In the genomic region with DNA sequence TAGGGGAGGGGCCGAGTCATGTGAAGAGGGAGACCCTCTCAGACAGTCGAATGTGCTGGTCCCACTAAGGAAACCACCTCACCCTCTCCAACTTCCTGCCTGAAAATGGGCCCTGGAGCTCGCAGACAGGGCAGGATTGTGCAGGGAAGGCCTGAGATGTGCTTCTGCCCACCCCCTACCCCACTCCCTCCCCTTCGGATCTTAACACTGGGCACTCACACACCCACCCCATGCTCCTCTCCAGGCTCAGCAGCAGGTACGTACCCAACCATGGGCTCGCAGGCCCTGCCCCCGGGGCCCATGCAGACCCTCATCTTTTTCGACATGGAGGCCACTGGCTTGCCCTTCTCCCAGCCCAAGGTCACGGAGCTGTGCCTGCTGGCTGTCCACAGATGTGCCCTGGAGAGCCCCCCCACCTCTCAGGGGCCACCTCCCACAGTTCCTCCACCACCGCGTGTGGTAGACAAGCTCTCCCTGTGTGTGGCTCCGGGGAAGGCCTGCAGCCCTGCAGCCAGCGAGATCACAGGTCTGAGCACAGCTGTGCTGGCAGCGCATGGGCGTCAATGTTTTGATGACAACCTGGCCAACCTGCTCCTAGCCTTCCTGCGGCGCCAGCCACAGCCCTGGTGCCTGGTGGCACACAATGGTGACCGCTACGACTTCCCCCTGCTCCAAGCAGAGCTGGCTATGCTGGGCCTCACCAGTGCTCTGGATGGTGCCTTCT, we compare ENCODE assay signal across 7 cellular contexts. TPM values are rescaled to one million over a fixed set of nuclear protein-coding genes. Genes with fewer than 3 reads are reported as not detected.
DNase-seq lines count a peak whose midpoint lies in the region; ATAC-seq and TF ChIP-seq lines count a peak whose summit lies in the region.

No MANE protein-coding gene starts in this region.

- H3K9me3 Mint-ChIP-seq in activated naive CD4-positive, alpha-beta T cell treated with anti-CD3 and anti-CD28 coated beads for 36 hours = no peaks in the 10 kb centered on the region

- CTCF ChIA-PET in activated naive CD4-positive, alpha-beta T cell treated with anti-CD3 and anti-CD28 coated beads for 36 hours (lab: Charles Lee) = interaction anchor here (0.7 to 1.7 kb wide), 3 partner anchors 83 to 221 kb away, joined by 3 to 4 read pairs (median 3); no protein-coding TSS in a partner anchor

- DNase-seq in activated naive CD4-positive, alpha-beta T cell treated with anti-CD3 and anti-CD28 coated beads for 36 hours = peak; percentile 47
- DNase-seq in heart left ventricle (peak in 2 of 5 donors; percentile 42 to 48), gastrocnemius medialis (peak; percentile 32 to 54), mesenteric fat pad (ENCODE audit: low spot score) (no peak)

- TF ChIP-seq CTCF in heart left ventricle (IDR thresholded peaks at IDR 0.05) = no peak
- no peak for TF ChIP-seq CTCF in gastrocnemius medialis (IDR thresholded peaks at IDR 0.05 in 4 of 5, conservative IDR thresholded peaks at IDR 0.05 in 1 of 5)

- H3K27me3 ChIP-seq in heart left ventricle (no peaks in the 10 kb centered on the region), gastrocnemius medialis (no peaks in the 10 kb centered on the region)

- H3K36me3 ChIP-seq in heart left ventricle (peaks cover 0 to 48% (median 22%) of the 10 kb centered on the region in 9 donors), gastrocnemius medialis (peaks cover 0 to 14% of the 10 kb centered on the region in 2 donors)

- ATAC-seq in HG03571 (IDR thresholded peaks at IDR 0.05; ENCODE audit: unreplicated experiment) (peak; percentile 2), heart left ventricle (peak in 2 of 4 donors; percentile 5 to 8), gastrocnemius medialis (peak; percentile 6 to 16), HG02973 (IDR thresholded peaks at IDR 0.05; ENCODE audit: unreplicated experiment) (no peak)

- H3K27ac ChIP-seq in heart left ventricle (peak overlapping the region; percentile 92 to 100 (median 99)), gastrocnemius medialis (peak overlapping the region; percentile 99 to 100 (median 100))

- TF ChIP-seq POLR2A in GM19193 (IDR thresholded peaks at IDR 0.05; ENCODE audit: extremely low read depth, insufficient read depth, insufficient read length) (peak; percentile 6), heart left ventricle (IDR thresholded peaks at IDR 0.05) (no peak), gastrocnemius medialis (IDR thresholded peaks at IDR 0.05) (peak in 1 of 2 donors; percentile 0)

- intact Hi-C loops in activated naive CD4-positive, alpha-beta T cell treated with anti-CD3 and anti-CD28 coated beads for 36 hours (cut with micrococcal nuclease) = loop anchor here (1.0 kb wide), 2 partner anchors 41 to 82 kb away; no protein-coding TSS in a partner anchor
- intact Hi-C loops in heart left ventricle (cut with DNase I) (loop anchor here in 6 of 10 donors (5.0 to 10.0 kb wide), 3 partner anchors 36 to 168 kb away; a partner anchor contains a TSS), gastrocnemius medialis (cut with DNase I; ENCODE audit: low total_unique reads) (loop anchor here (1.0 to 5.0 kb wide), 4 partner anchors 37 to 221 kb away; a partner anchor contains a TSS)

- H3K4me3 Mint-ChIP-seq in activated naive CD4-positive, alpha-beta T cell treated with anti-CD3 and anti-CD28 coated beads for 36 hours = peak overlapping the region; percentile 93

- peaks cover 50% of the 10 kb centered on the region for H3K4me1 Mint-ChIP-seq in activated naive CD4-positive, alpha-beta T cell treated with anti-CD3 and anti-CD28 coated beads for 36 hours (ENCODE audit: low read depth)

- peaks cover 42% of the 10 kb centered on the region for H3K36me3 Mint-ChIP-seq in activated naive CD4-positive, alpha-beta T cell treated with anti-CD3 and anti-CD28 coated beads for 36 hours (ENCODE audit: low read depth)

- H3K4me3 ChIP-seq in heart left ventricle (peak overlapping the region; percentile 24 to 84 (median 62)), gastrocnemius medialis (peak overlapping the region; percentile 56 to 76 (median 70))

- H3K9me3 ChIP-seq in heart left ventricle (no peaks in the 10 kb centered on the region), gastrocnemius medialis (no peaks in the 10 kb centered on the region)

- no peaks in the 10 kb centered on the region for H3K27me3 Mint-ChIP-seq in activated naive CD4-positive, alpha-beta T cell treated with anti-CD3 and anti-CD28 coated beads for 36 hours (ENCODE audit: low read depth)

- 29 to 48% (median 39%) methylated on average over 9 to 19 of the region's 19 CpGs for WGBS in heart left ventricle, 4 donors

- peak overlapping the region; percentile 94 for H3K27ac Mint-ChIP-seq in activated naive CD4-positive, alpha-beta T cell treated with anti-CD3 and anti-CD28 coated beads for 36 hours

- in situ Hi-C loops in gastrocnemius medialis (cut with MboI; ENCODE audit: low sequenced_read_pairs in 4 of 4) = loop anchor here in 2 of 4 donors (5.0 to 10.0 kb wide), 2 partner anchors 78 to 91 kb away; a partner anchor contains a TSS

- H3K4me1 ChIP-seq in heart left ventricle (peaks cover 17 to 71% (median 62%) of the 10 kb centered on the region in 12 donors), gastrocnemius medialis (peaks cover 40 to 41% of the 10 kb centered on the region in 2 donors)

RNA-seq across cellular contexts. Expression of a gene that starts 20.0 kb away (rescaled TPM):
- total RNA-seq in activated naive CD4-positive, alpha-beta T cell treated with anti-CD3 and anti-CD28 coated beads for 36 hours = 10 to 100 TPM in 1 of 2 experiments, 1 to 10 TPM in 1; 8.9 to 10.0 TPM
- 1 to 10 TPM; 2.1 to 5.0 (median 3.6) TPM for total RNA-seq in heart left ventricle
- 1 to 10 TPM; 2.6 to 5.1 TPM for polyA plus RNA-seq in heart left ventricle
- 1 to 10 TPM; 4.8 to 7.2 (median 7.0) TPM for total RNA-seq in gastrocnemius medialis
- 7.2 TPM for total RNA-seq in mesenteric fat pad

RNA-seq across cellular contexts. Expression of a gene that starts 26.5 kb away (rescaled TPM):
- 100 to 1,000 TPM; 319 to 353 TPM for total RNA-seq in activated naive CD4-positive, alpha-beta T cell treated with anti-CD3 and anti-CD28 coated beads for 36 hours
- total RNA-seq in heart left ventricle = 100 to 1,000 TPM; 177 to 284 (median 198) TPM
- polyA plus RNA-seq in heart left ventricle = 100 to 1,000 TPM; 289 to 733 TPM
- 100 to 1,000 TPM; 202 to 353 (median 294) TPM for total RNA-seq in gastrocnemius medialis
- 144 TPM for total RNA-seq in mesenteric fat pad

RNA-seq across cellular contexts. Expression of a gene that starts 26.6 kb away (rescaled TPM):
- 10 to 100 TPM; 16.4 to 17.4 TPM for total RNA-seq in activated naive CD4-positive, alpha-beta T cell treated with anti-CD3 and anti-CD28 coated beads for 36 hours
- 10 to 100 TPM in 6 of 9 donors, 1 to 10 TPM in 3; 8.2 to 14.8 (median 11.6) TPM for total RNA-seq in heart left ventricle
- polyA plus RNA-seq in heart left ventricle = 10 to 100 TPM in 1 of 2 donors, 1 to 10 TPM in 1; 9.3 to 13.5 TPM
- total RNA-seq in gastrocnemius medialis = 10 to 100 TPM in 2 of 4 donors, 1 to 10 TPM in 2; 4.9 to 12.2 (median 9.9) TPM
- 11.6 TPM for total RNA-seq in mesenteric fat pad

RNA-seq across cellular contexts. Expression of a gene that starts 36.7 kb away (rescaled TPM):
- 1 to 10 TPM; 1.5 to 2.0 TPM for total RNA-seq in activated naive CD4-positive, alpha-beta T cell treated with anti-CD3 and anti-CD28 coated beads for 36 hours
- 10 to 100 TPM; 28.0 to 71.8 (median 46.4) TPM for total RNA-seq in heart left ventricle
- polyA plus RNA-seq in heart left ventricle = 10 to 100 TPM; 31.8 to 64.6 TPM
- 1 to 10 TPM; 2.8 to 7.2 (median 3.5) TPM for total RNA-seq in gastrocnemius medialis
- total RNA-seq in mesenteric fat pad = 40.0 TPM

RNA-seq across cellular contexts. Expression of a gene that starts 37.4 kb away (rescaled TPM):
- 10 to 100 TPM; 85.7 to 90.3 TPM for total RNA-seq in activated naive CD4-positive, alpha-beta T cell treated with anti-CD3 and anti-CD28 coated beads for 36 hours
- total RNA-seq in heart left ventricle (100 to 1,000 TPM in 2 of 9 donors, 10 to 100 TPM in 7; 38.6 to 124 (median 54.6) TPM), gastrocnemius medialis (10 to 100 TPM; 17.0 to 31.6 (median 23.4) TPM), mesenteric fat pad (170 TPM)
- 10 to 100 TPM; 25.8 to 68.5 TPM for polyA plus RNA-seq in heart left ventricle
